Comparison of ENCODE assay signal across 9 cellular contexts in the genomic region with DNA sequence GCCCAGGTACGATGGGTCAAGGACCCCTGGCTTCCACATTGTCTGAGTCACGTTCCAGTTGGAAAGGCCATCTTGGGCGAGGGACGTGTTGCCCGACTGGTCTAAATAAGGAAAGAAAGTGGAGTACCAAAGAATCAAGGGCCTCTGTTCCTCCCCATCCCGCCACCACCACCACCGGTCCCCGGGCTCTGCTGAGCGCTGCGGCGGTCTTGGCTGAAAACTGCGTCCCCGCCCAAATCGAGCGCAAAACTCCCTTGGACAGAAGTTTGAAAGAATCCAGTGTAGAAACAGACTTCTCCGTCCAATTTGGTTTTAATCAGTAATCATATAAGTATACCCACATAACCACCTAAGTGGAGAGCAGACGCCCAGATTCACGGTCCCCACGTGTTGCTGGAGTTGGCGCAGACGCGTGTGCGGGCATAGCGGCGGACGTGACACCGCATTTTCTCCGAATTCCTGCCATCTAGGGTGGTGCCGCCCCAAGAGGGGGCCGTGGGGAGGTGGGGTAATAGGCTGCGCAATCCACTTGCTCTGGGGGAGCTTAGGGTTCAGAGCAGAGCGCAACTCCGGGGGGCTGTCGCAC.
DNase-seq lines count a peak whose midpoint lies in the region; ATAC-seq, FAIRE-seq and TF ChIP-seq lines count a peak whose summit lies in the region.
"Had no signal": no experiment of that assay in that cellular context is flagged by ENCODE, and none has a peak within 500 bp of the region (broad histone marks: within the 10 kb centered on the region; RNA-seq: fewer than 3 reads in every experiment).

No MANE protein-coding gene starts in this region.

- intact Hi-C loops in endothelial cell of umbilical vein (cut with micrococcal nuclease) (loop anchor here (2.0 to 5.0 kb wide), 2 partner anchors 229 to 306 kb away; partner anchors contain the start of gene ABHD5), psoas muscle (cut with DNase I) (no loop called here)

- DNase-seq in GM10266 (ENCODE audit: extremely low spot score) = peak; percentile 47
- no peak for DNase-seq in Peyer's patch
- DNase-seq in endothelial cell of umbilical vein (ENCODE audit: low read depth, low spot score) = no peak
- no peak for DNase-seq in psoas muscle
- DNase-seq in SK-N-DZ (ENCODE audit: low spot score) = no peak
- DNase-seq in inferior parietal cortex (ENCODE audit: extremely low spot score) = no peak
- DNase-seq in Ammon's horn (ENCODE audit: low spot score) = no peak
- DNase-seq: SHP77 had no signal

- no TSS peak for BruUV-seq in endothelial cell of umbilical vein (replicated peaks; lab: Mats Ljungman, UMichigan)

- no peaks in the 10 kb centered on the region for H3K9me1 ChIP-seq in endothelial cell of umbilical vein (replicated peaks; ENCODE audit: control insufficient read depth, extremely low read depth, insufficient read depth, low read length)

- dilution Hi-C loops in endothelial cell of umbilical vein (cut with MboI; ENCODE audit: extremely low pct_ligation_motif_present, low sequenced_read_pairs) = no loop called here

- WGBS in psoas muscle, 3 donors = 1 to 2% (median 1%) methylated on average over 34 of the region's 34 CpGs

- H3K4me3 ChIP-seq in Peyer's patch (peak overlapping the region in 3 of 4 donors; percentile 31 to 52 (median 47)), endothelial cell of umbilical vein (replicated peaks in 1 of 3; ENCODE audit: insufficient read depth in 1 of 3, low read depth in 1 of 3, low read length in 3 of 3) (no peak overlapping the region), psoas muscle (peak overlapping the region; percentile 68)

- no peak overlapping the region for H3K9ac ChIP-seq in endothelial cell of umbilical vein (replicated peaks; ENCODE audit: extremely low read depth, insufficient read depth, low read length)

- CTCF ChIA-PET in endothelial cell of umbilical vein (lab: Charles Lee) = no interaction called here

- no peaks in the 10 kb centered on the region for H3K79me2 ChIP-seq in endothelial cell of umbilical vein (ENCODE audit: control insufficient read depth, insufficient read depth, low read length)

- peak overlapping the region; percentile 28 for H3K4me2 ChIP-seq in endothelial cell of umbilical vein (ENCODE audit: insufficient read depth, low read length)

- POLR2A ChIA-PET in endothelial cell of umbilical vein (lab: Charles Lee) = no interaction called here

- no peak for FAIRE-seq in endothelial cell of umbilical vein (lab: Jason Lieb, UNC)

- no peaks in the 10 kb centered on the region for H3K36me3 ChIP-seq in Peyer's patch
- no peaks in the 10 kb centered on the region for H3K36me3 ChIP-seq in endothelial cell of umbilical vein (ENCODE audit: control insufficient read depth in 2 of 2, extremely low read depth in 1 of 2, insufficient read depth in 2 of 2, low read length in 2 of 2)
- no peaks in the 10 kb centered on the region for H3K36me3 ChIP-seq in psoas muscle (ENCODE audit: insufficient read depth in 1 of 2, low read depth in 1 of 2)

- H3K4me1 ChIP-seq in Peyer's patch (peaks cover 3 to 51% (median 15%) of the 10 kb centered on the region in 4 donors), endothelial cell of umbilical vein (ENCODE audit: control insufficient read depth, extremely low read depth, insufficient read depth, low read length) (peaks cover 29% of the 10 kb centered on the region), psoas muscle (peaks cover 31% of the 10 kb centered on the region)

- TF ChIP-seq POLR2A in Peyer's patch (IDR thresholded peaks at IDR 0.05) (no peak), endothelial cell of umbilical vein (IDR thresholded peaks at IDR 0.05; ENCODE audit: low read depth, low read length) (no peak)

- ATAC-seq in psoas muscle (peak in 1 of 4 donors; percentile 26), GM19023 (IDR thresholded peaks at IDR 0.05; ENCODE audit: unreplicated experiment) (no peak)

- no peak overlapping the region for H2AFZ ChIP-seq in endothelial cell of umbilical vein (ENCODE audit: low read depth, low read length)

- H3K27me3 ChIP-seq in Peyer's patch (peaks cover 0 to 61% of the 10 kb centered on the region in 2 donors), endothelial cell of umbilical vein (ENCODE audit: control insufficient read depth in 2 of 2, insufficient read depth in 2 of 2, low read length in 2 of 2) (peaks cover 69 to 88% of the 10 kb centered on the region in 2 experiments), psoas muscle (ENCODE audit: insufficient read depth in 3 of 3, low read length in 2 of 3) (peaks cover 3 to 100% (median 47%) of the 10 kb centered on the region in 3 donors)

- no peaks in the 10 kb centered on the region for H4K20me1 ChIP-seq in endothelial cell of umbilical vein (replicated peaks; ENCODE audit: control insufficient read depth, extremely low read depth, insufficient read depth, low read length)

- H3K27ac ChIP-seq in Peyer's patch (peak overlapping the region in 1 of 4 donors; percentile 58), endothelial cell of umbilical vein (ENCODE audit: insufficient read depth, low read depth, low read length) (no peak overlapping the region), psoas muscle (no peak overlapping the region)

- TF ChIP-seq CTCF in GM10266 (IDR thresholded peaks at IDR 0.05; ENCODE audit: control insufficient read depth, insufficient read depth, low read depth, missing control alignments) = no peak
- TF ChIP-seq CTCF in Peyer's patch (IDR thresholded peaks at IDR 0.05) = no peak
- TF ChIP-seq CTCF in endothelial cell of umbilical vein (IDR thresholded peaks at IDR 0.05; ENCODE audit: extremely low read depth in 1 of 2, insufficient read depth in 1 of 2, low read depth in 1 of 2, low read length in 2 of 2) = no peak
- no peak for TF ChIP-seq CTCF in psoas muscle (IDR thresholded peaks at IDR 0.05)

- H3K9me3 ChIP-seq in Peyer's patch (peaks cover 0 to 6% (median 0%) of the 10 kb centered on the region in 4 donors), endothelial cell of umbilical vein (replicated peaks; ENCODE audit: control insufficient read depth, insufficient read depth, low read length) (no peaks in the 10 kb centered on the region), psoas muscle (peaks cover 4% of the 10 kb centered on the region)

TF ChIP-seq in endothelial cell of umbilical vein, 7 proteins besides CTCF, POLR2A, EP300 and RAD21:
- TF ChIP-seq POLR2AphosphoS5 (IDR thresholded peaks at IDR 0.05; ENCODE audit: insufficient read depth, low read depth, low read length) (no peak), EZH2 (IDR thresholded peaks at IDR 0.05; ENCODE audit: borderline replicate concordance, low read depth, low read length, severe bottlenecking) (no peak), FOS (IDR thresholded peaks at IDR 0.05; ENCODE audit: borderline replicate concordance, insufficient read depth, low read length) (no peak), MYC (IDR thresholded peaks at IDR 0.05; ENCODE audit: low read depth, low read length) (no peak), JUN (IDR thresholded peaks at IDR 0.05; ENCODE audit: borderline replicate concordance, insufficient read depth, insufficient read length, low read depth) (no peak), GATA2 (IDR thresholded peaks at IDR 0.05; ENCODE audit: insufficient read depth, insufficient read length, low read depth, low read length) (no peak)
- TF ChIP-seq, protein P1, sequence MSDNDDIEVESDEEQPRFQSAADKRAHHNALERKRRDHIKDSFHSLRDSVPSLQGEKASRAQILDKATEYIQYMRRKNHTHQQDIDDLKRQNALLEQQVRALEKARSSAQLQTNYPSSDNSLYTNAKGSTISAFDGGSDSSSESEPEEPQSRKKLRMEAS (IDR thresholded peaks at IDR 0.05; ENCODE audit: insufficient read depth, insufficient read length) = no peak

Comparison
In these comparisons a context has a peak if more than half of its experiments do, and no peak if none do; other contexts are left out.
1. H3K4me3 ChIP-seq: peak in Peyer's patch (3 of 4) and psoas muscle (single experiment); none in endothelial cell of umbilical vein (0 of 3).